Comparison of ENCODE assay signal across 7 cellular contexts in the genomic region with DNA sequence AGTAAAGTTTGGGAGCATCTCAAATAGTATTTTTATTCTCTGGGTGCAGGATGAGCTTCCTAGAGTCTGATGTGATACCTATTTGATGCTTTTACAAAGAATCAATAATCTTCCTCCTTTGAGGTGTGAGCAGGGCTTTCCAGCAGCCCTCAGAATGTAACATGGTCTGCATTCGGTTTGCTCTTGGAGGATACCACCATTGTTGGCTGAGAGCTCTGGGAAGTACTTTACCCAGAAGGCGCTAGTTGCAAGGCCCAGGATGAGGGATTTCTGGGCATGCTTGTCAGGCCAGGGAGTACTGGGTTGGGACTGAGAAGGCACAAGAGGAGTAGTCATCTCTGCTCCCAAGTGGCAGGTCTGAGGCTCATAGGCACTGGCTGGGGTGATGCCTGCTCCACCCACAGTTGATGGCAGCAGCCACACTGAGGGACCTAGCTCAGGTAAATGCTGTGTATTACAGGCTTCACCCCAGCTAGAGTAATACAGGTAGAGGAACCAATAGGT. TPM values are rescaled to one million over a fixed set of nuclear protein-coding genes. Genes with fewer than 3 reads are reported as not detected.
A peak's percentile ranks its signal among the peaks of the same experiment; 100 is the strongest.
DNase-seq lines count a peak whose midpoint lies in the region; ATAC-seq, FAIRE-seq and TF ChIP-seq lines count a peak whose summit lies in the region.
"Not testable (repeated sequence)": the region's sequence is repeated elsewhere in the genome, so short reads cannot be mapped to it uniquely, and the experiment has no call there.

No MANE protein-coding gene starts in this region.

- TF ChIP-seq EP300 in ovary (IDR thresholded peaks at IDR 0.05), result not testable (repeated sequence)

- H3K27ac ChIP-seq in HUES6 (ENCODE audit: low read depth, low read length); ovary: not testable (repeated sequence)

- TF ChIP-seq CTCF in HFFc6 (IDR thresholded peaks at IDR 0.05); WI38 (IDR thresholded peaks at IDR 0.05; ENCODE audit: low read depth, low read length); bronchial epithelial cell (IDR thresholded peaks at IDR 0.05; ENCODE audit: insufficient read depth, low read length, severe bottlenecking); ovary (IDR thresholded peaks at IDR 0.05): not testable (repeated sequence)

- H3K36me3 ChIP-seq in HUES6 (ENCODE audit: control insufficient read depth, insufficient read depth, low read length), result peaks cover 37% of the 10 kb centered on the region
- not testable (repeated sequence) for H3K36me3 ChIP-seq in bronchial epithelial cell (ENCODE audit: control insufficient read depth, insufficient read depth, low read length); ovary

- peaks cover 21% of the 10 kb centered on the region for H3K4me1 Mint-ChIP-seq in HFFc6 (ENCODE audit: low read depth)

- not testable (repeated sequence) for FAIRE-seq in bronchial epithelial cell (lab: Jason Lieb, UNC)

- peaks cover 44% of the 10 kb centered on the region for H3K36me3 Mint-ChIP-seq in HFFc6 (ENCODE audit: low read depth)

- not testable (repeated sequence) for TF ChIP-seq POLR2A in ovary (IDR thresholded peaks at IDR 0.05)

- H3K9ac ChIP-seq in HUES6 (ENCODE audit: low read length), result not testable (repeated sequence)

- WGBS in ovary, 3 donors, result 81 to 92% (median 90%) methylated on average over 2 of the region's 2 CpGs

- H3K4me3 Mint-ChIP-seq in HFFc6, result peak overlapping the region; percentile 100

- intact Hi-C loops in ovary (cut with DNase I), result not testable (repeated sequence)

- not testable (repeated sequence) for H3K4me1 ChIP-seq in HUES6 (ENCODE audit: control insufficient read depth, insufficient read depth, low read length)
- peaks cover 11% of the 10 kb centered on the region for H3K4me1 ChIP-seq in ovary (ENCODE audit: insufficient read depth)

- peaks cover 10% of the 10 kb centered on the region for H3K9me3 Mint-ChIP-seq in HFFc6

- ATAC-seq in GM18867 (IDR thresholded peaks at IDR 0.05; ENCODE audit: unreplicated experiment), result peak; percentile 28

- H3K4me3 ChIP-seq in HUES6 (ENCODE audit: low read depth, low read length) (peak overlapping the region; percentile 93), WI38 (ENCODE audit: low read depth, low read length) (peak overlapping the region; percentile 82; the same call in 1 of the 2 replicates), bronchial epithelial cell (ENCODE audit: low read depth, low read length) (peak overlapping the region; percentile 62), iPS-18c (ENCODE audit: insufficient read depth, low read depth, low read length) (peak overlapping the region; percentile 81; the same call in 1 of the 2 replicates), ovary (peak overlapping the region; percentile 75)

- H3K27me3 Mint-ChIP-seq in HFFc6 (ENCODE audit: insufficient read depth), result not testable (repeated sequence)

- not testable (repeated sequence) for H3K27ac Mint-ChIP-seq in HFFc6

- H3K9me3 ChIP-seq in HUES6 (ENCODE audit: control insufficient read depth, insufficient read depth, low read depth, low read length); iPS-18c (ENCODE audit: control insufficient read depth, insufficient read depth, low read length): not testable (repeated sequence)
- peaks cover 0 to 11% of the 10 kb centered on the region in 2 donors for H3K9me3 ChIP-seq in ovary

- not testable (repeated sequence) for DNase-seq in HFFc6; bronchial epithelial cell (ENCODE audit: low read depth); ovary

- H3K27me3 ChIP-seq in HUES6 (ENCODE audit: control insufficient read depth, insufficient read depth, low read length); bronchial epithelial cell (ENCODE audit: control insufficient read depth, insufficient read depth, low read length); ovary: not testable (repeated sequence)

RNA-seq across cellular contexts. Expression of a gene that starts 0.4 kb away (rescaled TPM):
- total RNA-seq in HFFc6 (2021; fragmentation: NEBNext Ultra II Directional; extraction: Animal tissue kit (Norgen Biotek cat#: 25700)), result 10 to 100 TPM; 22.6 to 28.6 (median 25.3) TPM
- total RNA-seq in bronchial epithelial cell (11.8 and 19.5 TPM in 2 replicates), ovary (10 to 100 TPM; 20.7 to 41.6 (median 39.4) TPM)
- 10 to 100 TPM; 12.3 to 27.7 TPM for polyA plus RNA-seq in ovary

RNA-seq across cellular contexts. Expression of a gene that starts 19.1 kb away (rescaled TPM):
- 10 to 100 TPM in 1 of 6 experiments, 1 to 10 TPM in 5; 7.8 to 10.7 (median 9.4) TPM for total RNA-seq in HFFc6 (2021; fragmentation: NEBNext Ultra II Directional; extraction: Animal tissue kit (Norgen Biotek cat#: 25700))
- total RNA-seq in bronchial epithelial cell (19.8 and 36.1 TPM in 2 replicates), ovary (10 to 100 TPM in 5 of 7 donors, 1 to 10 TPM in 2; 7.8 to 19.4 (median 12.5) TPM)
- 1 to 10 TPM; 4.0 to 4.6 TPM for polyA plus RNA-seq in ovary

RNA-seq across cellular contexts. Expression of a gene that starts 34.5 kb away (rescaled TPM):
- total RNA-seq in HFFc6 (2021; fragmentation: NEBNext Ultra II Directional; extraction: Animal tissue kit (Norgen Biotek cat#: 25700)), result 1 to 10 TPM; 2.7 to 3.8 (median 3.0) TPM
- total RNA-seq in bronchial epithelial cell (7.0 and 8.2 TPM in 2 replicates), ovary (1 to 10 TPM; 5.2 to 9.9 (median 7.2) TPM)
- polyA plus RNA-seq in ovary, result 1 to 10 TPM; 4.9 to 7.1 TPM

RNA-seq across cellular contexts. Expression of a gene that starts 39.6 kb away (rescaled TPM):
- 1 to 10 TPM in 5 of 6 experiments, under 1 TPM in 1; 1.00 to 1.6 (median 1.3) TPM for total RNA-seq in HFFc6 (2021; fragmentation: NEBNext Ultra II Directional; extraction: Animal tissue kit (Norgen Biotek cat#: 25700))
- total RNA-seq in bronchial epithelial cell (6.4 and 6.8 TPM in 2 replicates), ovary (10 to 100 TPM; 10.7 to 31.6 (median 15.5) TPM)
- 10 to 100 TPM in 1 of 2 donors, 1 to 10 TPM in 1; 4.6 to 10.3 TPM for polyA plus RNA-seq in ovary
